In genomic region chr1:171485375-171486047, GRCh38 we compare ENCODE assay signal across 1 cellular context.
A peak's percentile ranks its signal among the peaks of the same experiment; 100 is the strongest.
TF ChIP-seq lines count a peak whose summit lies in the region.

TSS of gene PRRC2C (plus strand) at chr1:171485530. CDS start at chr1:171512089, 26,559 bp downstream.

TF ChIP-seq in HepG2, 621 proteins besides CTCF, POLR2A, EP300 and RAD21 (continued from another document and continues in another):
- TF ChIP-seq ATF4 (CRISPR knock-in tag; IDR thresholded peaks at IDR 0.05) (no peak), ZNF572 (CRISPR knock-in tag; IDR thresholded peaks at IDR 0.05) (no peak), ZNF749 (CRISPR knock-in tag; IDR thresholded peaks at IDR 0.05; ENCODE audit: borderline replicate concordance) (no peak; the same call in 1 of the 2 replicates), ZNF276 (CRISPR knock-in tag; IDR thresholded peaks at IDR 0.05; ENCODE audit: low read depth) (no peak; the same call in 1 of the 2 replicates), FOXC1 (CRISPR knock-in tag; IDR thresholded peaks at IDR 0.05; ENCODE audit: borderline replicate concordance) (0 out of 2 replicates have a peak, but pooled peaks have one; percentile 20), ELF1 (CRISPR knock-in tag; IDR thresholded peaks at IDR 0.05) (peak; percentile 52), ZNF484 (CRISPR knock-in tag; IDR thresholded peaks at IDR 0.05; ENCODE audit: borderline replicate concordance, low read depth) (0 out of 2 replicates have a peak, but pooled peaks have one; percentile 38), NKX3-1 (CRISPR knock-in tag; IDR thresholded peaks at IDR 0.05) (no peak), HOMEZ (CRISPR knock-in tag; IDR thresholded peaks at IDR 0.05; ENCODE audit: low read depth) (peak; percentile 88), ARID5B (CRISPR knock-in tag; IDR thresholded peaks at IDR 0.05) (peak; percentile 68), E2F1 (CRISPR knock-in tag; IDR thresholded peaks at IDR 0.05) (no peak), ZNF253 (CRISPR knock-in tag; IDR thresholded peaks at IDR 0.05; ENCODE audit: borderline replicate concordance) (no peak), THAP7 (CRISPR knock-in tag; IDR thresholded peaks at IDR 0.05) (peak; percentile 31; the same call in 1 of the 2 replicates), SP5 (CRISPR knock-in tag; IDR thresholded peaks at IDR 0.05; ENCODE audit: borderline replicate concordance, low read depth) (no peak; the same call in 1 of the 2 replicates), KDM3A (CRISPR knock-in tag; IDR thresholded peaks at IDR 0.05; ENCODE audit: low read depth) (peak; percentile 45; the same call in 1 of the 2 replicates), ARHGAP35 (CRISPR knock-in tag; IDR thresholded peaks at IDR 0.05; ENCODE audit: borderline replicate concordance) (no peak), ZNF782 (CRISPR knock-in tag; IDR thresholded peaks at IDR 0.05; ENCODE audit: borderline replicate concordance) (no peak), ZSCAN25 (CRISPR knock-in tag; IDR thresholded peaks at IDR 0.05) (no peak), BORCS8-MEF2B (CRISPR knock-in tag; IDR thresholded peaks at IDR 0.05) (peak; percentile 35), MED8 (CRISPR knock-in tag; IDR thresholded peaks at IDR 0.05; ENCODE audit: insufficient replicate concordance) (no peak), IRF2 (CRISPR knock-in tag; IDR thresholded peaks at IDR 0.05) (peak; percentile 73), NRL (CRISPR knock-in tag; IDR thresholded peaks at IDR 0.05; ENCODE audit: borderline replicate concordance) (peak; percentile 75; the same call in 1 of the 2 replicates), FOXA1 (IDR thresholded peaks at IDR 0.05) (no peak), FOXA1 (CRISPR knock-in tag; IDR thresholded peaks at IDR 0.05) (no peak), STAG1 (CRISPR knock-in tag; IDR thresholded peaks at IDR 0.05) (peak; percentile 65), MAF1 (CRISPR knock-in tag; IDR thresholded peaks at IDR 0.05; ENCODE audit: borderline replicate concordance) (no peak), ZNF224 (CRISPR knock-in tag; IDR thresholded peaks at IDR 0.05) (no peak), MBD4 (IDR thresholded peaks at IDR 0.05; ENCODE audit: borderline replicate concordance, low read length) (no peak), XBP1 (CRISPR knock-in tag; IDR thresholded peaks at IDR 0.05) (no peak), BRF2 (CRISPR knock-in tag; IDR thresholded peaks at IDR 0.05) (no peak), SNAI1 (CRISPR knock-in tag; IDR thresholded peaks at IDR 0.05; ENCODE audit: borderline replicate concordance) (no peak), ZFP90 (CRISPR knock-in tag; IDR thresholded peaks at IDR 0.05; ENCODE audit: borderline replicate concordance) (no peak), SATB2 (CRISPR knock-in tag; IDR thresholded peaks at IDR 0.05) (no peak), MXD4 (CRISPR knock-in tag; IDR thresholded peaks at IDR 0.05) (no peak; the same call in 1 of the 2 replicates), TAF1 (CRISPR knock-in tag; IDR thresholded peaks at IDR 0.05) (peak; percentile 71), ZBTB7B (CRISPR knock-in tag; IDR thresholded peaks at IDR 0.05) (peak; percentile 43; the same call in 1 of the 2 replicates)
- TF ChIP-seq, protein P1, sequence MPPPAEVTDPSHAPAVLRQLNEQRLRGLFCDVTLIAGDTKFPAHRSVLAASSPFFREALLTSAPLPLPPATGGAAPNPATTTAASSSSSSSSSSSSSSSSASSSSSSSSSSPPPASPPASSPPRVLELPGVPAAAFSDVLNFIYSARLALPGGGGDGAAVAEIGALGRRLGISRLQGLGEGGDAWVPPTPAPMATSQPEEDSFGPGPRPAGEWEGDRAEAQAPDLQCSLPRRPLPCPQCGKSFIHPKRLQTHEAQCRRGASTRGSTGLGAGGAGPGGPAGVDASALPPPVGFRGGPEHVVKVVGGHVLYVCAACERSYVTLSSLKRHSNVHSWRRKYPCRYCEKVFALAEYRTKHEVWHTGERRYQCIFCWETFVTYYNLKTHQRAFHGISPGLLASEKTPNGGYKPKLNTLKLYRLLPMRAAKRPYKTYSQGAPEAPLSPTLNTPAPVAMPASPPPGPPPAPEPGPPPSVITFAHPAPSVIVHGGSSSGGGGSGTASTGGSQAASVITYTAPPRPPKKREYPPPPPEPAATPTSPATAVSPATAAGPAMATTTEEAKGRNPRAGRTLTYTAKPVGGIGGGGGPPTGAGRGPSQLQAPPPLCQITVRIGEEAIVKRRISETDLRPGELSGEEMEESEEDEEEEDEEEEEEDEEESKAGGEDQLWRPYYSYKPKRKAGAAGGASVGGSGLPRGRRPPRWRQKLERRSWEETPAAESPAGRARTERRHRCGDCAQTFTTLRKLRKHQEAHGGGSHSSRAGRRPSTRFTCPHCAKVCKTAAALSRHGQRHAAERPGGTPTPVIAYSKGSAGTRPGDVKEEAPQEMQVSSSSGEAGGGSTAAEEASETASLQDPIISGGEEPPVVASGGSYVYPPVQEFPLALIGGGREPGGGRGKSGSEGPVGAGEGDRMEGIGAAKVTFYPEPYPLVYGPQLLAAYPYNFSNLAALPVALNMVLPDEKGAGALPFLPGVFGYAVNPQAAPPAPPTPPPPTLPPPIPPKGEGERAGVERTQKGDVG (CRISPR knock-in tag; IDR thresholded peaks at IDR 0.05; ENCODE audit: borderline replicate concordance) = peak; percentile 68; the same call in 1 of the 2 replicates
- TF ChIP-seq, protein P2, sequence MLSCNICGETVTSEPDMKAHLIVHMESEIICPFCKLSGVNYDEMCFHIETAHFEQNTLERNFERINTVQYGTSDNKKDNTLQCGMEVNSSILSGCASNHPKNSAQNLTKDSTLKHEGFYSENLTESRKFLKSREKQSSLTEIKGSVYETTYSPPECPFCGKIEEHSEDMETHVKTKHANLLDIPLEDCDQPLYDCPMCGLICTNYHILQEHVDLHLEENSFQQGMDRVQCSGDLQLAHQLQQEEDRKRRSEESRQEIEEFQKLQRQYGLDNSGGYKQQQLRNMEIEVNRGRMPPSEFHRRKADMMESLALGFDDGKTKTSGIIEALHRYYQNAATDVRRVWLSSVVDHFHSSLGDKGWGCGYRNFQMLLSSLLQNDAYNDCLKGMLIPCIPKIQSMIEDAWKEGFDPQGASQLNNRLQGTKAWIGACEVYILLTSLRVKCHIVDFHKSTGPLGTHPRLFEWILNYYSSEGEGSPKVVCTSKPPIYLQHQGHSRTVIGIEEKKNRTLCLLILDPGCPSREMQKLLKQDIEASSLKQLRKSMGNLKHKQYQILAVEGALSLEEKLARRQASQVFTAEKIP (CRISPR knock-in tag; IDR thresholded peaks at IDR 0.05; ENCODE audit: borderline replicate concordance) = no peak
- TF ChIP-seq, protein P3, sequence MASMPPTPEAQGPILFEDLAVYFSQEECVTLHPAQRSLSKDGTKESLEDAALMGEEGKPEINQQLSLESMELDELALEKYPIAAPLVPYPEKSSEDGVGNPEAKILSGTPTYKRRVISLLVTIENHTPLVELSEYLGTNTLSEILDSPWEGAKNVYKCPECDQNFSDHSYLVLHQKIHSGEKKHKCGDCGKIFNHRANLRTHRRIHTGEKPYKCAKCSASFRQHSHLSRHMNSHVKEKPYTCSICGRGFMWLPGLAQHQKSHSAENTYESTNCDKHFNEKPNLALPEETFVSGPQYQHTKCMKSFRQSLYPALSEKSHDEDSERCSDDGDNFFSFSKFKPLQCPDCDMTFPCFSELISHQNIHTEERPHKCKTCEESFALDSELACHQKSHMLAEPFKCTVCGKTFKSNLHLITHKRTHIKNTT (CRISPR knock-in tag; IDR thresholded peaks at IDR 0.05) = no peak
- TF ChIP-seq, protein P4, sequence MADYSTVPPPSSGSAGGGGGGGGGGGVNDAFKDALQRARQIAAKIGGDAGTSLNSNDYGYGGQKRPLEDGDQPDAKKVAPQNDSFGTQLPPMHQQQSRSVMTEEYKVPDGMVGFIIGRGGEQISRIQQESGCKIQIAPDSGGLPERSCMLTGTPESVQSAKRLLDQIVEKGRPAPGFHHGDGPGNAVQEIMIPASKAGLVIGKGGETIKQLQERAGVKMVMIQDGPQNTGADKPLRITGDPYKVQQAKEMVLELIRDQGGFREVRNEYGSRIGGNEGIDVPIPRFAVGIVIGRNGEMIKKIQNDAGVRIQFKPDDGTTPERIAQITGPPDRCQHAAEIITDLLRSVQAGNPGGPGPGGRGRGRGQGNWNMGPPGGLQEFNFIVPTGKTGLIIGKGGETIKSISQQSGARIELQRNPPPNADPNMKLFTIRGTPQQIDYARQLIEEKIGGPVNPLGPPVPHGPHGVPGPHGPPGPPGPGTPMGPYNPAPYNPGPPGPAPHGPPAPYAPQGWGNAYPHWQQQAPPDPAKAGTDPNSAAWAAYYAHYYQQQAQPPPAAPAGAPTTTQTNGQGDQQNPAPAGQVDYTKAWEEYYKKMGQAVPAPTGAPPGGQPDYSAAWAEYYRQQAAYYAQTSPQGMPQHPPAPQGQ (CRISPR knock-in tag; IDR thresholded peaks at IDR 0.05; ENCODE audit: borderline replicate concordance) = no peak
- TF ChIP-seq, protein P5, sequence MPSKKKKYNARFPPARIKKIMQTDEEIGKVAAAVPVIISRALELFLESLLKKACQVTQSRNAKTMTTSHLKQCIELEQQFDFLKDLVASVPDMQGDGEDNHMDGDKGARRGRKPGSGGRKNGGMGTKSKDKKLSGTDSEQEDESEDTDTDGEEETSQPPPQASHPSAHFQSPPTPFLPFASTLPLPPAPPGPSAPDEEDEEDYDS (CRISPR knock-in tag; IDR thresholded peaks at IDR 0.05) = peak; percentile 85
